1 cellular context compared by ENCODE assay signal in the genomic region with DNA sequence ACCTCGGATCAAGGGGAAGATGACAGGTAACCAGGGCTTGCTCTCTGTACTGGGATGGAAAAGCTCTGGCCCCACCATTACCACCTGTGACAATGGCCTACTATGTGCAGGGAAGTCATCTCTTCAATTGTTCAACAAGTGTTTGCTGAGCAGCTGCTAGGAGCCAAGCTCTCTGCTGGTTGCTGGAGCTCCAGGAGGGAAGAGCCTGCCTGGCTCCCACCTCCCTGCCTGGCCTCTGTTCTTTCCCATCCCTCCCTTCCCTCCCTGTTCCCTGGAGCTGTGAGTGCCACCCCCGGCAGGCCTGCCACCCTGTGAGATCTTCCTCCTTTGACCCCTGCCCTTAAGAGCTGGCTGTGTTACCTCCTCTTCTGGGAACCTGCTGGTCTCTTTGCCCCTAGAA.
TF ChIP-seq lines count a peak whose summit lies in the region.

No MANE protein-coding gene starts in this region.

TF ChIP-seq in HepG2, 621 proteins besides CTCF, POLR2A, EP300 and RAD21:
- TF ChIP-seq CEBPZ (IDR thresholded peaks at IDR 0.05; ENCODE audit: low read length) (no peak), ZKSCAN1 (IDR thresholded peaks at IDR 0.05; ENCODE audit: low read length) (0 out of 2 replicates have a peak, but pooled peaks have one; percentile 42)
